21 cellular contexts compared by ENCODE assay signal in genomic region chr1:182383934-182384333, GRCh38. TPM values are rescaled to one million over a fixed set of nuclear protein-coding genes. Genes with fewer than 3 reads are reported as not detected.
DNase-seq lines count a peak whose midpoint lies in the region; ATAC-seq and TF ChIP-seq lines count a peak whose summit lies in the region.
"Had no signal": no experiment of that assay in that cellular context is flagged by ENCODE, and none has a peak within 500 bp of the region (broad histone marks: within the 10 kb centered on the region; RNA-seq: fewer than 3 reads in every experiment).

No MANE protein-coding gene starts in this region.

- no peak for ATAC-seq in gastroesophageal sphincter
- ATAC-seq in HG03175 (IDR thresholded peaks at IDR 0.05; ENCODE audit: unreplicated experiment), result no peak
- no peak for ATAC-seq in GM19455 (IDR thresholded peaks at IDR 0.05; ENCODE audit: unreplicated experiment)
- ATAC-seq: A549 had no signal

- H3K9me3 ChIP-seq in adipocyte (ENCODE audit: control insufficient read depth, low read length) (no peaks in the 10 kb centered on the region), gastroesophageal sphincter (no peaks in the 10 kb centered on the region), neutrophil (peaks cover 15% of the 10 kb centered on the region), thyroid gland (no peaks in the 10 kb centered on the region)
- H3K9me3 ChIP-seq: A549, Peyer's patch, SJSA1 had no signal

- 81 to 93% methylated on average over 7 of the region's 7 CpGs for WGBS in gastroesophageal sphincter (ENCODE audit: low coverage in 1 of 2), 2 donors
- 92 to 93% methylated on average over 7 of the region's 7 CpGs for WGBS in thyroid gland, 2 donors

- H3K27me3 ChIP-seq in adipocyte (replicated peaks; ENCODE audit: control insufficient read depth, insufficient read depth, low read length), result no peaks in the 10 kb centered on the region
- H3K27me3 ChIP-seq in gastroesophageal sphincter, result no peaks in the 10 kb centered on the region
- no peaks in the 10 kb centered on the region for H3K27me3 ChIP-seq in neutrophil
- H3K27me3 ChIP-seq in thyroid gland, result no peaks in the 10 kb centered on the region
- H3K27me3 ChIP-seq: Peyer's patch, SJSA1 had no signal

- TF ChIP-seq CTCF in gastroesophageal sphincter (IDR thresholded peaks at IDR 0.05) (no peak), neutrophil (IDR thresholded peaks at IDR 0.05) (no peak), thyroid gland (IDR thresholded peaks at IDR 0.05) (no peak)

- TF ChIP-seq EP300 in gastroesophageal sphincter (IDR thresholded peaks at IDR 0.05), result no peak

- H3K4me1 ChIP-seq in adipocyte (ENCODE audit: control insufficient read depth, insufficient read depth, low read length), result peaks cover 35% of the 10 kb centered on the region
- H3K4me1 ChIP-seq in gastroesophageal sphincter, result peaks cover 3 to 63% (median 12%) of the 10 kb centered on the region in 3 donors
- peaks cover 11 to 24% of the 10 kb centered on the region in 2 experiments for H3K4me1 ChIP-seq in neutrophil (ENCODE audit: control insufficient read depth in 1 of 2, insufficient read depth in 1 of 2, low read depth in 1 of 2, low read length in 1 of 2)
- H3K4me1 ChIP-seq in thyroid gland, result peaks cover 41 to 54% of the 10 kb centered on the region in 2 donors
- H3K4me1 ChIP-seq: A549, Peyer's patch, SJSA1 had no signal

- TF ChIP-seq POLR2A in gastroesophageal sphincter (IDR thresholded peaks at IDR 0.05), result no peak
- TF ChIP-seq POLR2A in thyroid gland (IDR thresholded peaks at IDR 0.05), result no peak

- H3K36me3 ChIP-seq in adipocyte (ENCODE audit: control insufficient read depth, insufficient read depth, low read length, severe bottlenecking) (peaks cover 78% of the 10 kb centered on the region), gastroesophageal sphincter (peaks cover 18 to 82% of the 10 kb centered on the region in 2 donors), neutrophil (peaks cover 83% of the 10 kb centered on the region), thyroid gland (peaks cover 67 to 70% of the 10 kb centered on the region in 2 donors)

- intact Hi-C loops in thyroid gland (cut with DNase I), result no loop called here

- H3K9ac ChIP-seq in adipocyte (ENCODE audit: low read length), result no peak overlapping the region
- H3K9ac ChIP-seq: KMS-11 had no signal

- DNase-seq in adipocyte (ENCODE audit: low read depth) (no peak), thyroid gland (no peak), NCI-H524 treated with DMSO at 0.1 percent for 48 hours (lab: John Stamatoyannopoulos, UW) (no peak)
- DNase-seq: DMS53, GDM1, MV-4-11, NCI-H1694, NCI-H2081, NCI-H2171, NCI-H345, NCI-H524, Peyer's patch had no signal

- H3K4me3 ChIP-seq in adipocyte (ENCODE audit: low read length), result peak overlapping the region; percentile 10
- no peak overlapping the region for H3K4me3 ChIP-seq in gastroesophageal sphincter
- no peak overlapping the region for H3K4me3 ChIP-seq in neutrophil (ENCODE audit: low read depth in 1 of 2, low read length in 1 of 2)
- H3K4me3 ChIP-seq in thyroid gland (replicated peaks in 1 of 3), result no peak overlapping the region
- H3K4me3 ChIP-seq: A549, Peyer's patch, SJSA1 had no signal

- H3K27ac ChIP-seq in gastroesophageal sphincter (peak overlapping the region in 3 of 4 donors; percentile 33 to 37 (median 36)), neutrophil (peak overlapping the region; percentile 72), thyroid gland (peak overlapping the region in 2 of 3 donors; percentile 25 to 37)
- H3K27ac ChIP-seq: A549, KMS-11, Peyer's patch, SJSA1 had no signal

RNA-seq across cellular contexts. Expression of gene GLUL, which starts 7.7 kb away (rescaled TPM):
- 1,000 to 10,000 TPM; 2,239 to 3,071 (median 2,830) TPM for total RNA-seq in gastroesophageal sphincter
- 1,000 to 10,000 TPM; 1,653 to 2,736 (median 2,263) TPM for total RNA-seq in thyroid gland

RNA-seq across cellular contexts. Expression of gene TEDDM1, which starts 16.5 kb away (rescaled TPM):
- total RNA-seq in gastroesophageal sphincter, result not detected
- total RNA-seq in thyroid gland, result not detected
- total RNA-seq: B cell, HT1080, Peyer's patch, SJSA1 had no signal
